ENCODE assay signal across 1 cellular context in the genomic region with DNA sequence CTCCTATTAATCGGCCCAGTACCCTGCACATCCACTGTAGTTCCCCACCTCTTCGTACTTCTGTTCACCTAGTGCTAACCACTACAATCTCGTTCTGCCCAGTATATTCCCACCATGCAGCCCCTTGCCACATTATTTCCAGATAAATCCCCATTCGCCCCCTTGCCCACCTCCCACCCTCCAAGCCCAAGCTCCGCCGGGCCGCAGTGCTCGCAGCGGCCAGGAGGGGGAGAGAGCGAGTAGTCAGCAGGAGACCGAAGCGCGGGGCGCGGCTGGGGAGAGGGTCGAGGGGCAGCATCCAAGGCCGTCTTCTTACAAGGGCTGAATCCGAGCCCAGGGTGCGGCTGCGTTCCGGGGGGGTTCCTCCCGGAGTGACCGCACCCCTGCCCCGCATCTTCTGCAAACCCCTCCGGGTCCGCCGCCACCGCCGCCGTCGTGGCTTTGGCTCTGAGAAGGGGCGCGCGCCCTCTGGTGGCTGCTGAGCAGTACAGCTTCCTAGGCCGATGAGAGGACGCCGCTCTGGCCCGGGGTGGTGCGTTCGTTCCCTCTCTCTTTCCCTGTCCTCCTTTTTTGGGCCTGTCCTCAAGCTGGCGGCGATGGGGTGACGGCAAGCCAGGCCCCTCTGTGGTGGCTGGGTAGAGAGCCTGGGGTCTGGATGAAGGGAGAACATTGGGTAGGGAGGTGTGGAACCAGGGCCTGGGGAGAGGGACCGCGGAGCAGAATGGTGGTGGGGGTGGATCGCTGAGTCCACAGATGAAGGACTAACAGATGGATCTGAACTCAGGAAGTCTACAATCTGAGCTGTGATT.
TF ChIP-seq lines count a peak whose summit lies in the region.

No MANE protein-coding gene starts in this region.

TF ChIP-seq in SK-N-SH, 30 proteins besides CTCF, POLR2A, EP300 and RAD21:
- TF ChIP-seq GATA2 (CRISPR knock-in tag; IDR thresholded peaks at IDR 0.05) (no peak), EZH2phosphoT487 (IDR thresholded peaks at IDR 0.05; ENCODE audit: borderline replicate concordance, low read depth) (no peak), TEAD4 (IDR thresholded peaks at IDR 0.05; ENCODE audit: borderline replicate concordance, insufficient read depth) (no peak), SMC3 (IDR thresholded peaks at IDR 0.05; ENCODE audit: low read depth, low read length) (peak; percentile 81)
- TF ChIP-seq, protein P1, sequence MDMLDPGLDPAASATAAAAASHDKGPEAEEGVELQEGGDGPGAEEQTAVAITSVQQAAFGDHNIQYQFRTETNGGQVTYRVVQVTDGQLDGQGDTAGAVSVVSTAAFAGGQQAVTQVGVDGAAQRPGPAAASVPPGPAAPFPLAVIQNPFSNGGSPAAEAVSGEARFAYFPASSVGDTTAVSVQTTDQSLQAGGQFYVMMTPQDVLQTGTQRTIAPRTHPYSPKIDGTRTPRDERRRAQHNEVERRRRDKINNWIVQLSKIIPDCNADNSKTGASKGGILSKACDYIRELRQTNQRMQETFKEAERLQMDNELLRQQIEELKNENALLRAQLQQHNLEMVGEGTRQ (IDR thresholded peaks at IDR 0.05; ENCODE audit: borderline replicate concordance, low read depth, low read length): no peak
